ENCODE assay signal across 8 cellular contexts in the genomic region with DNA sequence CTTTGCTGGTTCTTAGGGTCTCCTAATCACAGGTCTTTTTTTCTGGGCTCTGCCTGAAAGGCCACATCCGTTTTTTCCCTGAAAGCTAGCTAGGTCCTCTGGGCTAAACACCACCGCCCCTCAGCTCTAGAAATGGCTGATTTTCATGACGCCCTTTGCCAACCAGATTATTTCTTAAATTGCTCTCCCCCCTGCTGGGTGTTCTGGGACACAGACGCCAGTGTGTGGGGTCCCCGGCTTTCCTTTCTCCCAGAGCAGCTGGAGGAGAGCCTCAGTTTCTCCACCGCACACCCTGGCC. TPM values are rescaled to one million over a fixed set of nuclear protein-coding genes. Genes with fewer than 3 reads are reported as not detected.
DNase-seq lines count a peak whose midpoint lies in the region; ATAC-seq, FAIRE-seq and TF ChIP-seq lines count a peak whose summit lies in the region.

No MANE protein-coding gene starts in this region.

- no peak overlapping the region for H3K27ac Mint-ChIP-seq in stimulated activated effector memory CD8-positive, alpha-beta T cell treated with anti-CD3 and anti-CD28 coated beads, Interleukin-12 subunit alpha, Interleukin-12 subunit beta, amount 100 ng/mL, for 72 hours

- H3K4me1 ChIP-seq in fibroblast of lung (ENCODE audit: control insufficient read depth, extremely low read depth, insufficient read depth, low read length) (peaks cover 52% of the 10 kb centered on the region), pancreas (peaks cover 4 to 35% (median 5%) of the 10 kb centered on the region in 3 donors)

- peaks cover 5% of the 10 kb centered on the region for H3K36me3 Mint-ChIP-seq in stimulated activated effector memory CD8-positive, alpha-beta T cell treated with anti-CD3 and anti-CD28 coated beads, Interleukin-12 subunit alpha, Interleukin-12 subunit beta, amount 100 ng/mL, for 72 hours

- intact Hi-C loops in pancreas (cut with DNase I) = no loop called here

- H3K9me3 ChIP-seq in fibroblast of lung (ENCODE audit: control insufficient read depth, insufficient read depth, low read depth, low read length) (no peaks in the 10 kb centered on the region), pancreas (no peaks in the 10 kb centered on the region)

- peak overlapping the region; percentile 84 for H3K9ac ChIP-seq in fibroblast of lung (ENCODE audit: insufficient read depth, low read length)

- no peaks in the 10 kb centered on the region for H3K36me3 ChIP-seq in fibroblast of lung (ENCODE audit: control insufficient read depth, insufficient read depth, low read length)
- no peaks in the 10 kb centered on the region for H3K36me3 ChIP-seq in pancreas

- no peaks in the 10 kb centered on the region for H3K9me3 Mint-ChIP-seq in stimulated activated effector memory CD8-positive, alpha-beta T cell treated with anti-CD3 and anti-CD28 coated beads, Interleukin-12 subunit alpha, Interleukin-12 subunit beta, amount 100 ng/mL, for 72 hours

- no peak overlapping the region for H2AFZ ChIP-seq in fibroblast of lung (ENCODE audit: low read length)

- DNase-seq in EH (ENCODE audit: low read depth) = peak; percentile 37
- DNase-seq in RKO (ENCODE audit: low spot score) = peak; percentile 11
- DNase-seq in fibroblast of lung (ENCODE audit: low read depth in 2 of 2) = peak in 1 of 2 donors; percentile 63
- DNase-seq in pancreas = no peak
- DNase-seq in stimulated activated effector memory CD8-positive, alpha-beta T cell treated with anti-CD3 and anti-CD28 coated beads, Interleukin-12 subunit alpha, Interleukin-12 subunit beta, amount 100 ng/mL, for 72 hours (ENCODE audit: low spot score in 2 of 2) = no peak
- no peak for DNase-seq in NCI-H510A (lab: John Stamatoyannopoulos, UW)

- H3K27me3 ChIP-seq in fibroblast of lung (ENCODE audit: control insufficient read depth, insufficient read depth, low read length) = no peaks in the 10 kb centered on the region
- no peaks in the 10 kb centered on the region for H3K27me3 ChIP-seq in pancreas

- H3K4me3 ChIP-seq in fibroblast of lung (replicated peaks in 1 of 4; ENCODE audit: control extremely low read depth in 1 of 4, insufficient read depth in 1 of 4, low read depth in 3 of 4, low read length in 4 of 4) = peak overlapping the region; percentile 5 to 57 (median 22)
- H3K4me3 ChIP-seq in pancreas = peak overlapping the region; percentile 48 to 62 (median 56)

- no peak overlapping the region for H3K4me3 Mint-ChIP-seq in stimulated activated effector memory CD8-positive, alpha-beta T cell treated with anti-CD3 and anti-CD28 coated beads, Interleukin-12 subunit alpha, Interleukin-12 subunit beta, amount 100 ng/mL, for 72 hours

- H4K20me1 ChIP-seq in fibroblast of lung (ENCODE audit: control insufficient read depth, extremely low read depth, insufficient read depth, low read length) = no peaks in the 10 kb centered on the region

- FAIRE-seq in pancreas (lab: Jason Lieb, UNC) = no peak

- peak overlapping the region; percentile 93 for H3K27ac ChIP-seq in fibroblast of lung (ENCODE audit: insufficient read depth, low read length)
- H3K27ac ChIP-seq in pancreas = peak overlapping the region; percentile 82 to 93 (median 88)

- ATAC-seq in pancreas = peak; percentile 2 to 3 (median 2)
- no peak for ATAC-seq in HG03342 (IDR thresholded peaks at IDR 0.05; ENCODE audit: unreplicated experiment)
- ATAC-seq in stimulated activated effector memory CD8-positive, alpha-beta T cell treated with anti-CD3 and anti-CD28 coated beads, Interleukin-12 subunit alpha, Interleukin-12 subunit beta, amount 100 ng/mL, for 72 hours = no peak
- ATAC-seq in GM21390 (IDR thresholded peaks at IDR 0.05; ENCODE audit: unreplicated experiment) = no peak

- peaks cover 41% of the 10 kb centered on the region for H3K4me1 Mint-ChIP-seq in stimulated activated effector memory CD8-positive, alpha-beta T cell treated with anti-CD3 and anti-CD28 coated beads, Interleukin-12 subunit alpha, Interleukin-12 subunit beta, amount 100 ng/mL, for 72 hours

- WGBS in pancreas, 2 donors = 19% methylated on average over 6 of the region's 6 CpGs

- H3K79me2 ChIP-seq in fibroblast of lung (ENCODE audit: control insufficient read depth, insufficient read depth, low read length) = no peaks in the 10 kb centered on the region

- H3K4me2 ChIP-seq in fibroblast of lung (ENCODE audit: extremely low read depth, insufficient read depth, low read length) = peak overlapping the region; percentile 89

- TF ChIP-seq CTCF in fibroblast of lung (conservative IDR thresholded peaks at IDR 0.05 in 1 of 2, IDR thresholded peaks at IDR 0.05 in 1 of 2; ENCODE audit: low read depth in 1 of 2, low read length in 2 of 2) (peak in 1 of 2 donors; percentile 28), pancreas (IDR thresholded peaks at IDR 0.05) (no peak)

RNA-seq across cellular contexts. Expression of a gene that starts 45.3 kb away (rescaled TPM):
- total RNA-seq in fibroblast of lung (8.5 and 9.4 TPM in 2 replicates), pancreas (1 to 10 TPM; 2.7 to 5.0 (median 4.1) TPM)
- polyA plus RNA-seq in fibroblast of lung (4.8 and 8.7 TPM in 2 replicates), pancreas (1 to 10 TPM; 3.8 to 5.7 TPM)
- polyA plus RNA-seq in fibroblast of lung (2012) = 4.2 and 5.3 TPM in 2 replicates
- polyA minus RNA-seq in fibroblast of lung (ENCODE audit: low replicate concordance) = 7.6 TPM in 1 of 2 replicates, not detected in the other

RNA-seq across cellular contexts. Expression of a gene that starts 49.6 kb away (rescaled TPM):
- 87.8 and 92.0 TPM in 2 replicates for total RNA-seq in fibroblast of lung
- polyA plus RNA-seq in fibroblast of lung = 199 and 208 TPM in 2 replicates
- 130 and 165 TPM in 2 replicates for polyA plus RNA-seq in fibroblast of lung (2012)
- polyA minus RNA-seq in fibroblast of lung (ENCODE audit: low replicate concordance) = 481 and 517 TPM in 2 replicates
- total RNA-seq in pancreas = 100 to 1,000 TPM in 2 of 6 donors, 10 to 100 TPM in 4; 88.8 to 165 (median 94.5) TPM
- 10 to 100 TPM; 38.7 to 48.6 TPM for polyA plus RNA-seq in pancreas

Comparison
In these comparisons a context has a peak if more than half of its experiments do, and no peak if none do; other contexts are left out.
1. DNase-seq: peak in EH (single experiment) and RKO (single experiment); none in pancreas (0 of 6), stimulated activated effector memory CD8-positive, alpha-beta T cell treated with anti-CD3 and anti-CD28 coated beads, Interleukin-12 subunit alpha, Interleukin-12 subunit beta, amount 100 ng/mL, for 72 hours (0 of 2) and NCI-H510A (single experiment).
2. ATAC-seq: peak in pancreas (4 of 4); none in HG03342 (single experiment), stimulated activated effector memory CD8-positive, alpha-beta T cell treated with anti-CD3 and anti-CD28 coated beads, Interleukin-12 subunit alpha, Interleukin-12 subunit beta, amount 100 ng/mL, for 72 hours (single experiment) and GM21390 (single experiment).